Comparison of ENCODE assay signal across 19 cellular contexts in genomic region chr14:88798161-88798560, GRCh38. TPM values are rescaled to one million over a fixed set of nuclear protein-coding genes. Genes with fewer than 3 reads are reported as not detected.
DNase-seq lines count a peak whose midpoint lies in the region; ATAC-seq and TF ChIP-seq lines count a peak whose summit lies in the region.
"Had no signal": no experiment of that assay in that cellular context is flagged by ENCODE, and none has a peak within 500 bp of the region (broad histone marks: within the 10 kb centered on the region; RNA-seq: fewer than 3 reads in every experiment).

No MANE protein-coding gene starts in this region.

- H3K9me3 ChIP-seq in upper lobe of right lung, result no peaks in the 10 kb centered on the region
- H3K9me3 ChIP-seq: colonic mucosa, gastroesophageal sphincter, right lobe of liver had no signal

- H3K9me3 Mint-ChIP-seq in GM23338, result peaks cover 1% of the 10 kb centered on the region; the same call in 1 of the 3 replicates
- H3K9me3 Mint-ChIP-seq: T-helper 2 cell treated with Interferon-gamma antibody and Interleukin-4, amounts not matched to agents 5 μg/mL and 100 μg/mL, for 36 hours had no signal

- peaks cover 12% of the 10 kb centered on the region for H3K27me3 Mint-ChIP-seq in GM23338 (ENCODE audit: insufficient read depth, low read depth, poor library complexity)

- H2AFZ ChIP-seq in GM23338, result no peak overlapping the region

- no peaks in the 10 kb centered on the region for H3K79me2 ChIP-seq in GM23338 (replicated peaks; ENCODE audit: insufficient read depth)

- no peak overlapping the region for H3K4me2 ChIP-seq in GM23338

- intact Hi-C loops in upper lobe of right lung (cut with DNase I), result no loop called here

- DNase-seq in GM23338 (ENCODE audit: low spot score) (peak; percentile 11), NCI-H187 treated with DMSO at 0.1 percent for 48 hours (lab: John Stamatoyannopoulos, UW) (peak; percentile 82), NCI-H748 treated with DMSO at 0.1 percent for 48 hours (lab: John Stamatoyannopoulos, UW) (peak; percentile 67), left lobe of liver (ENCODE audit: low spot score) (no peak), LoVo (ENCODE audit: low spot score) (no peak), upper lobe of right lung (no peak)
- no peak for DNase-seq in stimulated activated CD4-positive, alpha-beta T cell treated with anti-CD3 and anti-CD28 coated beads, Interleukin-4, amount 100 ng/mL, for 1 hour
- DNase-seq: activated naive CD4-positive, alpha-beta T cell treated with Interleukin-2 at 50 U/mL for 16 hours; Calu3; colonic mucosa; Karpas-422; mesendoderm; NK-92 treated with Interleukin-12 subunit alpha and Interleukin-12 subunit beta, amount 100 ng/mL, for 24 hours; right lobe of liver; stimulated activated CD4-positive, alpha-beta T cell treated with anti-CD3 and anti-CD28 coated beads, Interleukin-1b, Interleukin-23, amount 100 ng/mL, for 48 hours had no signal

- no peaks in the 10 kb centered on the region for H4K20me1 ChIP-seq in GM23338 (replicated peaks; ENCODE audit: insufficient read depth)

- no peaks in the 10 kb centered on the region for H3K4me1 Mint-ChIP-seq in GM23338

- no peaks in the 10 kb centered on the region for H3K36me3 Mint-ChIP-seq in GM23338 (ENCODE audit: low read depth)

- H3K4me1 ChIP-seq in GM23338 (ENCODE audit: insufficient read depth), result no peaks in the 10 kb centered on the region
- no peaks in the 10 kb centered on the region for H3K4me1 ChIP-seq in upper lobe of right lung
- H3K4me1 ChIP-seq: right lobe of liver had no signal

- H3K36me3 ChIP-seq in GM23338 (ENCODE audit: insufficient read depth), result no peaks in the 10 kb centered on the region
- H3K36me3 ChIP-seq in upper lobe of right lung, result no peaks in the 10 kb centered on the region
- H3K36me3 ChIP-seq: colonic mucosa, gastroesophageal sphincter, right lobe of liver had no signal

- H3F3A ChIP-seq in GM23338 (replicated peaks; ENCODE audit: low read depth), result no peaks in the 10 kb centered on the region

- H3K9me2 ChIP-seq in GM23338 (ENCODE audit: insufficient read depth), result no peaks in the 10 kb centered on the region

- H3K27ac ChIP-seq in GM23338 (ENCODE audit: low read depth), result no peak overlapping the region
- H3K27ac ChIP-seq in upper lobe of right lung, result no peak overlapping the region
- H3K27ac ChIP-seq: colonic mucosa, gastroesophageal sphincter, right lobe of liver had no signal

- H3K27ac Mint-ChIP-seq in GM23338, result no peak overlapping the region
- H3K27ac Mint-ChIP-seq: T-helper 2 cell treated with Interferon-gamma antibody and Interleukin-4, amounts not matched to agents 5 μg/mL and 100 μg/mL, for 36 hours had no signal

- TF ChIP-seq CTCF in GM23338 (conservative IDR thresholded peaks at IDR 0.05; ENCODE audit: low read depth in 2 of 2), result no peak
- no peak for TF ChIP-seq CTCF in upper lobe of right lung (IDR thresholded peaks at IDR 0.05)

- H3K27me3 ChIP-seq in GM23338 (ENCODE audit: insufficient read depth) (peaks cover 16% of the 10 kb centered on the region), upper lobe of right lung (no peaks in the 10 kb centered on the region)
- H3K27me3 ChIP-seq: colonic mucosa, gastroesophageal sphincter, right lobe of liver had no signal

- ATAC-seq in GM23338 (peak; percentile 41; the same call in 2 of the 3 replicates), left lobe of liver (peak; percentile 13), upper lobe of right lung (no peak), GM21526 (IDR thresholded peaks at IDR 0.05; ENCODE audit: low FRiP score, unreplicated experiment) (no peak)
- ATAC-seq: gastroesophageal sphincter, Right ventricle myocardium inferior had no signal

- no peak overlapping the region for H3K4me3 Mint-ChIP-seq in GM23338
- H3K4me3 Mint-ChIP-seq: T-helper 2 cell treated with Interferon-gamma antibody and Interleukin-4, amounts not matched to agents 5 μg/mL and 100 μg/mL, for 36 hours had no signal

- H3K4me3 ChIP-seq in GM23338 (no peak overlapping the region), upper lobe of right lung (no peak overlapping the region)
- H3K4me3 ChIP-seq: colonic mucosa, gastroesophageal sphincter, right lobe of liver had no signal

TF ChIP-seq in GM23338, 12 proteins besides CTCF, POLR2A, EP300 and RAD21 (continues in another document):
- no peak for TF ChIP-seq ZNF114 (CRISPR knock-in tag; IDR thresholded peaks at IDR 0.05)
- TF ChIP-seq STAT1 (IDR thresholded peaks at IDR 0.05; ENCODE audit: unreplicated experiment), result no peak
- no peak for TF ChIP-seq EZH2 (IDR thresholded peaks at IDR 0.05; ENCODE audit: low read depth, unreplicated experiment)
- no peak for TF ChIP-seq ZNF462 (CRISPR knock-in tag; IDR thresholded peaks at IDR 0.05)
- TF ChIP-seq CREB1 (CRISPR knock-in tag; IDR thresholded peaks at IDR 0.05; ENCODE audit: low read depth), result no peak

RNA-seq across cellular contexts. Expression of gene EML5, which starts 5.4 kb away (rescaled TPM):
- total RNA-seq in GM23338 (2014; rRNA removed; shearing (Covaris generic)), result 1.0 and 1.6 TPM in 2 replicates
- 0.16 and 0.18 TPM in 2 replicates for polyA plus RNA-seq in GM23338 (2016; fragmentation: Nextera tagmentation; extraction: Ambion mirVana)
- 0.13 TPM for total RNA-seq in left lobe of liver
- 2.3 TPM for total RNA-seq in upper lobe of right lung

RNA-seq across cellular contexts. Expression of gene TTC8, which starts 26.3 kb away (rescaled TPM):
- 10.5 and 15.0 TPM in 2 replicates for total RNA-seq in GM23338 (2014; rRNA removed; shearing (Covaris generic))
- 7.1 and 7.5 TPM in 2 replicates for polyA plus RNA-seq in GM23338 (2016; fragmentation: Nextera tagmentation; extraction: Ambion mirVana)
- total RNA-seq in left lobe of liver (9.0 TPM), upper lobe of right lung (11.5 TPM)

Comparison
In these comparisons a context has a peak if more than half of its experiments do, and no peak if none do; other contexts are left out.
1. ATAC-seq: peak in GM23338 (single experiment) and left lobe of liver (single experiment); none in upper lobe of right lung (single experiment) and GM21526 (single experiment).
2. DNase-seq: peak in GM23338 (single experiment), NCI-H187 treated with DMSO at 0.1 percent for 48 hours (single experiment) and NCI-H748 treated with DMSO at 0.1 percent for 48 hours (single experiment); none in left lobe of liver (single experiment), LoVo (single experiment), upper lobe of right lung (single experiment) and stimulated activated CD4-positive, alpha-beta T cell treated with anti-CD3 and anti-CD28 coated beads, Interleukin-4, amount 100 ng/mL, for 1 hour (single experiment).